Comparison of ENCODE assay signal across 1 cellular context in the genomic region with DNA sequence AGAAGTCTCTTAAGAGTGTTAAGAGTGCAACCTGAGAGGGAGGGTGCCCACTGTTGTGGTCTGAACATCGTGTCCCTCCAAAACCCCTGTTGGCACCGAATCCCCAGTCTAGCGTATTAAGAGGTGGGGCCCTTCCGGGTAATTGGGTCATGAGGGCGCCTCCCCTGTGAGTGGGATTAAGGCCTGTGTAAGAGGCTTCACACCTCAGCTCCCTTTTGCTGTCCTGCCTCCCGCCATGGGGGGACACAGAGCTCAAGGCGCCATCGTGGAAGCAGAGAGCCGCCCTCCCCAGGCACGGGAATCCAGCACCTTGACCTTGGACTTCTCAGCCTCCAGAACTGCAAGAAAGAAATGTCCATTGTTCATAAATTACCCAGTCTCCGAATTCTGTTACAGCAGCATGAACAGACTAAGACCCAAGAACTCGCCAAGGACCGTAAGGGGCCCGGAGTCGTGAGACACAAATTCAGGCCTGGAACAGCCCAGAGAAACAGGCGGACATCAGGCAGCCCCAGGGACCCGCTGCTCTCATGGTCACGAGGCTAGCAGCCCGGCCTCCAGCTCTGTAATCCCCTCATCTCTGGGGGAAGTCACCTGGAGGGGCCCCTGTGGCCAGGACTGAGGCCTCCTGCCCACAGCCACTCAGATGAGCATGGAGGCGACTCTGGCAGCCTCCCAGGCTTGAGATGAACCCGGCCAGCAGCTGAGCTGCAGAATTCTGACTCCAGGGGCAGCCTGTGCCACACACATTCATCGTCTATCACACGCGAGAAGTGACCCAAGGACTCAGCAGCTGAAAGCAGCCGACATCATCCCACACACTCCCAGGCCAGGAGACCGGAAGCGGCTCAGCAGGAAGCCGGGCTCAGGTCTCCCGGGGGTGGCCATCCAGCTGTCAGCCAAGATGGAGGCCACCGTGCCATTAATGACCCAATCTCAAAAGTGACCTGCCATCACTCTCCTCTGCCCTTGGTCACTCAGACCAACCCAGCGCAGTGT.
TF ChIP-seq lines count a peak whose summit lies in the region.

No MANE protein-coding gene starts in this region.

TF ChIP-seq in K562, 482 proteins besides CTCF, POLR2A, EP300 and RAD21:
- TF ChIP-seq NCOR1 (IDR thresholded peaks at IDR 0.05) = no peak
- no peak for TF ChIP-seq FOSL1 (tag; conservative IDR thresholded peaks at IDR 0.05)
- TF ChIP-seq, protein P1, sequence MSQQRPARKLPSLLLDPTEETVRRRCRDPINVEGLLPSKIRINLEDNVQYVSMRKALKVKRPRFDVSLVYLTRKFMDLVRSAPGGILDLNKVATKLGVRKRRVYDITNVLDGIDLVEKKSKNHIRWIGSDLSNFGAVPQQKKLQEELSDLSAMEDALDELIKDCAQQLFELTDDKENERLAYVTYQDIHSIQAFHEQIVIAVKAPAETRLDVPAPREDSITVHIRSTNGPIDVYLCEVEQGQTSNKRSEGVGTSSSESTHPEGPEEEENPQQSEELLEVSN (IDR thresholded peaks at IDR 0.05; ENCODE audit: borderline replicate concordance in 1 of 2, extremely low read depth in 1 of 2, insufficient read depth in 1 of 2, insufficient read length in 1 of 2, low read depth in 1 of 2, low read length in 1 of 2, poor library complexity in 1 of 2, severe bottlenecking in 1 of 2) = peak in 1 of 2 experiments; percentile 51
- TF ChIP-seq MAFF (IDR thresholded peaks at IDR 0.05; ENCODE audit: low read length) = no peak
- no peak for TF ChIP-seq FOXA3 (CRISPR knock-in tag; conservative IDR thresholded peaks at IDR 0.05 in 1 of 2, IDR thresholded peaks at IDR 0.05 in 1 of 2)
- no peak for TF ChIP-seq RAD51 (IDR thresholded peaks at IDR 0.05; ENCODE audit: borderline replicate concordance, low read depth)
- no peak for TF ChIP-seq PTBP1 (IDR thresholded peaks at IDR 0.05; ENCODE audit: low read depth, low read length)
